ENCODE assay signal across 2 cellular contexts in genomic region chr10:14879055-14879800, GRCh38.
TF ChIP-seq lines count a peak whose summit lies in the region.

No MANE protein-coding gene starts in this region.

TF ChIP-seq in A549, 52 proteins besides CTCF, POLR2A, EP300 and RAD21:
- TF ChIP-seq MAX (IDR thresholded peaks at IDR 0.05) (peak; percentile 19), PHF8 (IDR thresholded peaks at IDR 0.05; ENCODE audit: borderline replicate concordance, low read depth) (peak; percentile 55; the same call in 1 of the 2 replicates), KDM5A (IDR thresholded peaks at IDR 0.05) (peak; percentile 42), MAZ (IDR thresholded peaks at IDR 0.05; ENCODE audit: borderline replicate concordance, low read depth, low read length) (no peak), TP53 (CRISPR knock-in tag; IDR thresholded peaks at IDR 0.05) (no peak), REST (IDR thresholded peaks at IDR 0.05) (no peak)

TF ChIP-seq in GM12878, 131 proteins besides CTCF, POLR2A, EP300 and RAD21:
- TF ChIP-seq SIN3A (IDR thresholded peaks at IDR 0.05; ENCODE audit: low read depth, low read length) (peak; percentile 59; the same call in 1 of the 2 replicates), ASH2L (IDR thresholded peaks at IDR 0.05; ENCODE audit: borderline replicate concordance, low read depth) (peak; percentile 69; the same call in 1 of the 2 replicates), ZNF207 (IDR thresholded peaks at IDR 0.05; ENCODE audit: borderline replicate concordance) (no peak), FOXM1 (IDR thresholded peaks at IDR 0.05; ENCODE audit: low read depth, low read length) (no peak), LARP7 (IDR thresholded peaks at IDR 0.05) (peak; percentile 22; the same call in 1 of the 2 replicates), EGR1 (IDR thresholded peaks at IDR 0.05; ENCODE audit: borderline replicate concordance in 1 of 2, low read depth in 2 of 2, low read length in 2 of 2) (peak in 1 of 2 experiments; percentile 74; a peak in 2 of 3 replicates), WRNIP1 (IDR thresholded peaks at IDR 0.05; ENCODE audit: borderline replicate concordance, low read depth, low read length) (0 out of 2 replicates have a peak, but pooled peaks have one; percentile 22), NR2F1 (conservative IDR thresholded peaks at IDR 0.05) (0 out of 2 replicates have a peak, but pooled peaks have one; percentile 25), IKZF2 (IDR thresholded peaks at IDR 0.05) (0 out of 4 replicates have a peak, but pooled peaks have one; percentile 17 to 23), ESRRA (IDR thresholded peaks at IDR 0.05; ENCODE audit: low read length) (no peak), MAX (IDR thresholded peaks at IDR 0.05; ENCODE audit: low read depth, low read length) (peak; percentile 6; the same call in 1 of the 2 replicates)
- TF ChIP-seq, protein P1, sequence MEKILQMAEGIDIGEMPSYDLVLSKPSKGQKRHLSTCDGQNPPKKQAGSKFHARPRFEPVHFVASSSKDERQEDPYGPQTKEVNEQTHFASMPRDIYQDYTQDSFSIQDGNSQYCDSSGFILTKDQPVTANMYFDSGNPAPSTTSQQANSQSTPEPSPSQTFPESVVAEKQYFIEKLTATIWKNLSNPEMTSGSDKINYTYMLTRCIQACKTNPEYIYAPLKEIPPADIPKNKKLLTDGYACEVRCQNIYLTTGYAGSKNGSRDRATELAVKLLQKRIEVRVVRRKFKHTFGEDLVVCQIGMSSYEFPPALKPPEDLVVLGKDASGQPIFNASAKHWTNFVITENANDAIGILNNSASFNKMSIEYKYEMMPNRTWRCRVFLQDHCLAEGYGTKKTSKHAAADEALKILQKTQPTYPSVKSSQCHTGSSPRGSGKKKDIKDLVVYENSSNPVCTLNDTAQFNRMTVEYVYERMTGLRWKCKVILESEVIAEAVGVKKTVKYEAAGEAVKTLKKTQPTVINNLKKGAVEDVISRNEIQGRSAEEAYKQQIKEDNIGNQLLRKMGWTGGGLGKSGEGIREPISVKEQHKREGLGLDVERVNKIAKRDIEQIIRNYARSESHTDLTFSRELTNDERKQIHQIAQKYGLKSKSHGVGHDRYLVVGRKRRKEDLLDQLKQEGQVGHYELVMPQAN (conservative IDR thresholded peaks at IDR 0.05), result peak; percentile 50; the same call in 1 of the 2 replicates
